ENCODE assay signal across 2 cellular contexts in the genomic region with DNA sequence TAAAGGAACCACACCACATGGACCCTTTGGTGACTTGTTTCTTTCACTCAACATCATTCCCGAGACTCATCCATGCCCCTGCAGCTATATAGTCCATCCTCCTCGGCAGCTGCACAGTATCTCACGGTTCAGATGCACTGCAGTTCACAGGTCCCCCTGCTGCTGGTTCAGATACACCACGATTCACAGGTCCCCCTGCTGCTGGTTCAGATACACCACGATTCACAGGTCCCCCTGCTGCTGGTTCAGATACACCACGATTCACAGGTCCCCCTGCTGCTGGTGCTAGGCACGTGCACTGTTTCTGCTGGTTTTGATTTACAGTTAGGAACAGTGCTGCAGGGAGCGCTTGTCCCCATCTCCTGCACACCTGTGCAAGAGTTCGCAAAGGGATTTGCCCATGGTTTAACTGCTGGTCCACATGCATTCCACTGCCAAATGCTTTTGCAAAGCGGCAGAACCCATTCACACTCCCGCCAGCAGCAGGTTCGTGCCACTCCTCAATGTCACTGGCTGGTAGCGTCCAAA.
A peak's percentile ranks its signal among the peaks of the same experiment; 100 is the strongest.
TF ChIP-seq lines count a peak whose summit lies in the region.

No MANE protein-coding gene starts in this region.

TF ChIP-seq in HEK293, 187 proteins besides CTCF, POLR2A, EP300 and RAD21:
- TF ChIP-seq SCRT2 (tag by site-specific recombination; IDR thresholded peaks at IDR 0.05) = 0 out of 2 replicates have a peak, but pooled peaks have one; percentile 8
- 0 out of 2 replicates have a peak, but pooled peaks have one; percentile 10 for TF ChIP-seq ZXDB (tag by site-specific recombination; IDR thresholded peaks at IDR 0.05)
- TF ChIP-seq MZF1 (tag by site-specific recombination; IDR thresholded peaks at IDR 0.05; ENCODE audit: borderline replicate concordance) = 0 out of 2 replicates have a peak, but pooled peaks have one; percentile 37
- no peak for TF ChIP-seq SP7 (tag by site-specific recombination; IDR thresholded peaks at IDR 0.05)
- TF ChIP-seq SP3 (tag by site-specific recombination; IDR thresholded peaks at IDR 0.05) = no peak
- no peak for TF ChIP-seq ZBTB17 (tag by site-specific recombination; IDR thresholded peaks at IDR 0.05)

TF ChIP-seq in GM12878, 131 proteins besides CTCF, POLR2A, EP300 and RAD21:
- TF ChIP-seq SUZ12 (IDR thresholded peaks at IDR 0.05; ENCODE audit: unreplicated experiment) = no peak
- no peak for TF ChIP-seq USF2 (IDR thresholded peaks at IDR 0.05; ENCODE audit: borderline replicate concordance, low read depth, low read length)
- no peak for TF ChIP-seq MLLT1 (IDR thresholded peaks at IDR 0.05)
- no peak for TF ChIP-seq ZNF274 (IDR thresholded peaks at IDR 0.05; ENCODE audit: insufficient read depth, insufficient read length)
- TF ChIP-seq, protein P1, sequence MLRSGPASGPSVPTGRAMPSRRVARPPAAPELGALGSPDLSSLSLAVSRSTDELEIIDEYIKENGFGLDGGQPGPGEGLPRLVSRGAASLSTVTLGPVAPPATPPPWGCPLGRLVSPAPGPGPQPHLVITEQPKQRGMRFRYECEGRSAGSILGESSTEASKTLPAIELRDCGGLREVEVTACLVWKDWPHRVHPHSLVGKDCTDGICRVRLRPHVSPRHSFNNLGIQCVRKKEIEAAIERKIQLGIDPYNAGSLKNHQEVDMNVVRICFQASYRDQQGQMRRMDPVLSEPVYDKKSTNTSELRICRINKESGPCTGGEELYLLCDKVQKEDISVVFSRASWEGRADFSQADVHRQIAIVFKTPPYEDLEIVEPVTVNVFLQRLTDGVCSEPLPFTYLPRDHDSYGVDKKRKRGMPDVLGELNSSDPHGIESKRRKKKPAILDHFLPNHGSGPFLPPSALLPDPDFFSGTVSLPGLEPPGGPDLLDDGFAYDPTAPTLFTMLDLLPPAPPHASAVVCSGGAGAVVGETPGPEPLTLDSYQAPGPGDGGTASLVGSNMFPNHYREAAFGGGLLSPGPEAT (IDR thresholded peaks at IDR 0.05; ENCODE audit: low read depth) = no peak
- TF ChIP-seq IRF4 (IDR thresholded peaks at IDR 0.05; ENCODE audit: low read depth, low read length) = no peak
- peak; percentile 9; the same call in 1 of the 2 replicates for TF ChIP-seq SMC3 (IDR thresholded peaks at IDR 0.05; ENCODE audit: borderline replicate concordance, low read length)
- no peak for TF ChIP-seq E4F1 (IDR thresholded peaks at IDR 0.05; ENCODE audit: borderline replicate concordance, partially characterized antibody)
- TF ChIP-seq, protein P2, sequence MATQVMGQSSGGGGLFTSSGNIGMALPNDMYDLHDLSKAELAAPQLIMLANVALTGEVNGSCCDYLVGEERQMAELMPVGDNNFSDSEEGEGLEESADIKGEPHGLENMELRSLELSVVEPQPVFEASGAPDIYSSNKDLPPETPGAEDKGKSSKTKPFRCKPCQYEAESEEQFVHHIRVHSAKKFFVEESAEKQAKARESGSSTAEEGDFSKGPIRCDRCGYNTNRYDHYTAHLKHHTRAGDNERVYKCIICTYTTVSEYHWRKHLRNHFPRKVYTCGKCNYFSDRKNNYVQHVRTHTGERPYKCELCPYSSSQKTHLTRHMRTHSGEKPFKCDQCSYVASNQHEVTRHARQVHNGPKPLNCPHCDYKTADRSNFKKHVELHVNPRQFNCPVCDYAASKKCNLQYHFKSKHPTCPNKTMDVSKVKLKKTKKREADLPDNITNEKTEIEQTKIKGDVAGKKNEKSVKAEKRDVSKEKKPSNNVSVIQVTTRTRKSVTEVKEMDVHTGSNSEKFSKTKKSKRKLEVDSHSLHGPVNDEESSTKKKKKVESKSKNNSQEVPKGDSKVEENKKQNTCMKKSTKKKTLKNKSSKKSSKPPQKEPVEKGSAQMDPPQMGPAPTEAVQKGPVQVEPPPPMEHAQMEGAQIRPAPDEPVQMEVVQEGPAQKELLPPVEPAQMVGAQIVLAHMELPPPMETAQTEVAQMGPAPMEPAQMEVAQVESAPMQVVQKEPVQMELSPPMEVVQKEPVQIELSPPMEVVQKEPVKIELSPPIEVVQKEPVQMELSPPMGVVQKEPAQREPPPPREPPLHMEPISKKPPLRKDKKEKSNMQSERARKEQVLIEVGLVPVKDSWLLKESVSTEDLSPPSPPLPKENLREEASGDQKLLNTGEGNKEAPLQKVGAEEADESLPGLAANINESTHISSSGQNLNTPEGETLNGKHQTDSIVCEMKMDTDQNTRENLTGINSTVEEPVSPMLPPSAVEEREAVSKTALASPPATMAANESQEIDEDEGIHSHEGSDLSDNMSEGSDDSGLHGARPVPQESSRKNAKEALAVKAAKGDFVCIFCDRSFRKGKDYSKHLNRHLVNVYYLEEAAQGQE (IDR thresholded peaks at IDR 0.05; ENCODE audit: low read depth, low read length) = no peak
- TF ChIP-seq BCL3 (IDR thresholded peaks at IDR 0.05; ENCODE audit: borderline replicate concordance, insufficient read depth, low read depth, low read length, poor library complexity, severe bottlenecking) = no peak
- no peak for TF ChIP-seq TCF3 (IDR thresholded peaks at IDR 0.05; ENCODE audit: borderline replicate concordance, insufficient read depth, low read depth, low read length)
- no peak for TF ChIP-seq E2F4 (IDR thresholded peaks at IDR 0.05; ENCODE audit: low read depth, low read length)
- TF ChIP-seq CEBPZ (IDR thresholded peaks at IDR 0.05; ENCODE audit: low read depth, low read length) = no peak
- no peak for TF ChIP-seq POLR2AphosphoS5 (IDR thresholded peaks at IDR 0.05; ENCODE audit: low read length)
- TF ChIP-seq ZNF622 (IDR thresholded peaks at IDR 0.05) = no peak
- peak; percentile 39 to 76; a peak in 2 of 4 replicates for TF ChIP-seq BHLHE40 (IDR thresholded peaks at IDR 0.05; ENCODE audit: borderline replicate concordance in 1 of 2, low read depth in 2 of 2, low read length in 1 of 2)
